ENCODE assay signal across 1 cellular context in genomic region chr15:78303729-78304486, GRCh38.
TF ChIP-seq lines count a peak whose summit lies in the region.

No MANE protein-coding gene starts in this region.

TF ChIP-seq in GM23338, 12 proteins besides CTCF, POLR2A, EP300 and RAD21 (continued from another document):
- TF ChIP-seq STAT1 (IDR thresholded peaks at IDR 0.05; ENCODE audit: unreplicated experiment) (no peak), EZH2 (IDR thresholded peaks at IDR 0.05; ENCODE audit: low read depth, unreplicated experiment) (no peak)
TF ChIP-seq in GM23338: peak in this region for 0.
